1 cellular context compared by ENCODE assay signal in genomic region chr17:59761385-59762021, GRCh38.
TF ChIP-seq lines count a peak whose summit lies in the region.

No MANE protein-coding gene starts in this region.

TF ChIP-seq in HepG2, 621 proteins besides CTCF, POLR2A, EP300 and RAD21 (continued from another document and continues in another):
- no peak for TF ChIP-seq ZHX2 (IDR thresholded peaks at IDR 0.05; ENCODE audit: low read depth)
- no peak for TF ChIP-seq ZHX2 (CRISPR knock-in tag; IDR thresholded peaks at IDR 0.05; ENCODE audit: borderline replicate concordance)
- TF ChIP-seq LCORL (IDR thresholded peaks at IDR 0.05): 0 out of 2 replicates have a peak, but pooled peaks have one; percentile 57
- TF ChIP-seq LCORL (CRISPR knock-in tag; IDR thresholded peaks at IDR 0.05): peak; percentile 78
- TF ChIP-seq JARID2 (CRISPR knock-in tag; IDR thresholded peaks at IDR 0.05; ENCODE audit: insufficient replicate concordance): peak; percentile 35
- TF ChIP-seq PATZ1 (CRISPR knock-in tag; IDR thresholded peaks at IDR 0.05): no peak
- no peak for TF ChIP-seq ZNF121 (CRISPR knock-in tag; IDR thresholded peaks at IDR 0.05)
- TF ChIP-seq ZNF501 (CRISPR knock-in tag; IDR thresholded peaks at IDR 0.05): no peak
- TF ChIP-seq ZFY (CRISPR knock-in tag; IDR thresholded peaks at IDR 0.05): no peak
- TF ChIP-seq ZNF597 (CRISPR knock-in tag; IDR thresholded peaks at IDR 0.05): no peak
- no peak for TF ChIP-seq BATF2 (CRISPR knock-in tag; IDR thresholded peaks at IDR 0.05)
- no peak for TF ChIP-seq KLF6 (CRISPR knock-in tag; IDR thresholded peaks at IDR 0.05)
- TF ChIP-seq ONECUT2 (CRISPR knock-in tag; IDR thresholded peaks at IDR 0.05): no peak
- no peak for TF ChIP-seq HMGA1 (CRISPR knock-in tag; conservative IDR thresholded peaks at IDR 0.05)
- TF ChIP-seq ZNF543 (CRISPR knock-in tag; IDR thresholded peaks at IDR 0.05): no peak
- TF ChIP-seq ZNF574 (CRISPR knock-in tag; IDR thresholded peaks at IDR 0.05): no peak
- TF ChIP-seq ZC3H4 (CRISPR knock-in tag; IDR thresholded peaks at IDR 0.05; ENCODE audit: borderline replicate concordance): no peak
- TF ChIP-seq REL (CRISPR knock-in tag; conservative IDR thresholded peaks at IDR 0.05): no peak
- no peak for TF ChIP-seq ZNF263 (CRISPR knock-in tag; IDR thresholded peaks at IDR 0.05)
- no peak for TF ChIP-seq ZMAT5 (CRISPR knock-in tag; IDR thresholded peaks at IDR 0.05; ENCODE audit: borderline replicate concordance, low read depth)
- TF ChIP-seq ZSCAN30 (CRISPR knock-in tag; IDR thresholded peaks at IDR 0.05): no peak
- peak; percentile 26; the same call in 1 of the 2 replicates for TF ChIP-seq FOXK1 (CRISPR knock-in tag; IDR thresholded peaks at IDR 0.05; ENCODE audit: borderline replicate concordance, low read depth)
- TF ChIP-seq ZNF230 (CRISPR knock-in tag; IDR thresholded peaks at IDR 0.05): no peak
- TF ChIP-seq RFXAP (CRISPR knock-in tag; IDR thresholded peaks at IDR 0.05; ENCODE audit: borderline replicate concordance): no peak
- TF ChIP-seq ZNF260 (CRISPR knock-in tag; IDR thresholded peaks at IDR 0.05; ENCODE audit: borderline replicate concordance, low read depth): no peak
- TF ChIP-seq ZBED4 (CRISPR knock-in tag; IDR thresholded peaks at IDR 0.05; ENCODE audit: borderline replicate concordance): no peak; the same call in 1 of the 2 replicates
- TF ChIP-seq SETDB1 (CRISPR knock-in tag; IDR thresholded peaks at IDR 0.05; ENCODE audit: borderline replicate concordance): no peak
- no peak for TF ChIP-seq ZZZ3 (CRISPR knock-in tag; IDR thresholded peaks at IDR 0.05; ENCODE audit: borderline replicate concordance)
- TF ChIP-seq ZFP1 (CRISPR knock-in tag; IDR thresholded peaks at IDR 0.05): no peak
- TF ChIP-seq ZNF232 (CRISPR knock-in tag; IDR thresholded peaks at IDR 0.05; ENCODE audit: borderline replicate concordance): no peak
- TF ChIP-seq PRMT3 (CRISPR knock-in tag; IDR thresholded peaks at IDR 0.05; ENCODE audit: borderline replicate concordance, low read depth): no peak
- no peak for TF ChIP-seq CBX1 (IDR thresholded peaks at IDR 0.05; ENCODE audit: low read depth)
- TF ChIP-seq ZNF224 (CRISPR knock-in tag; IDR thresholded peaks at IDR 0.05): no peak
- TF ChIP-seq ZNF44 (CRISPR knock-in tag; IDR thresholded peaks at IDR 0.05): no peak
- no peak for TF ChIP-seq RERE (CRISPR knock-in tag; IDR thresholded peaks at IDR 0.05; ENCODE audit: low read depth)
- TF ChIP-seq MIXL1 (CRISPR knock-in tag; IDR thresholded peaks at IDR 0.05): no peak
- no peak for TF ChIP-seq PHB2 (IDR thresholded peaks at IDR 0.05; ENCODE audit: partially characterized antibody)
- no peak for TF ChIP-seq ATF4 (CRISPR knock-in tag; IDR thresholded peaks at IDR 0.05)
